23 cellular contexts compared by ENCODE assay signal in genomic region chr12:57221169-57221917, GRCh38. TPM values are rescaled to one million over a fixed set of nuclear protein-coding genes. Genes with fewer than 3 reads are reported as not detected.
DNase-seq lines count a peak whose midpoint lies in the region; ATAC-seq and TF ChIP-seq lines count a peak whose summit lies in the region.
"Had no signal": no experiment of that assay in that cellular context is flagged by ENCODE, and none has a peak within 500 bp of the region (broad histone marks: within the 10 kb centered on the region; RNA-seq: fewer than 3 reads in every experiment).

No MANE protein-coding gene starts in this region.

- H3K27ac Mint-ChIP-seq in activated CD4-positive, alpha-beta T cell treated with anti-CD3 and anti-CD28 coated beads, Interleukin-2, amount 10 ng/mL, durations not matched to agents 24 days and 14 days, result no peak overlapping the region
- H3K27ac Mint-ChIP-seq in glutamatergic neuron (ENCODE audit: unreplicated experiment) (peak overlapping the region; percentile 18), neural crest cell (ENCODE audit: unreplicated experiment) (no peak overlapping the region)
- peak overlapping the region in 2 of 9 donors; percentile 33 to 51 for H3K27ac Mint-ChIP-seq in naive thymus-derived CD4-positive, alpha-beta T cell

- H3K79me2 ChIP-seq in OCI-LY1 (ENCODE audit: insufficient read depth, low read length), result no peaks in the 10 kb centered on the region

- H3K9ac ChIP-seq in OCI-LY1 (ENCODE audit: low read length), result no peak overlapping the region

- intact Hi-C loops in activated CD4-positive, alpha-beta T cell treated with anti-CD3 and anti-CD28 coated beads, Interleukin-2, amount 10 ng/mL, durations not matched to agents 24 days and 14 days (cut with micrococcal nuclease), result no loop called here
- intact Hi-C loops in naive thymus-derived CD4-positive, alpha-beta T cell (cut with micrococcal nuclease), result no loop called here

- CTCF ChIA-PET in naive thymus-derived CD4-positive, alpha-beta T cell (lab: Charles Lee), result interaction anchor here (11.7 kb wide), 1 partner anchor 20 kb away, joined by 148 read pairs; a partner anchor contains a TSS

- no peak overlapping the region for H3K4me3 Mint-ChIP-seq in activated CD4-positive, alpha-beta T cell treated with anti-CD3 and anti-CD28 coated beads, Interleukin-2, amount 10 ng/mL, durations not matched to agents 24 days and 14 days
- peak overlapping the region; percentile 81 for H3K4me3 Mint-ChIP-seq in glutamatergic neuron (ENCODE audit: unreplicated experiment)
- peak overlapping the region; percentile 5 for H3K4me3 Mint-ChIP-seq in neural crest cell
- H3K4me3 Mint-ChIP-seq in naive thymus-derived CD4-positive, alpha-beta T cell, result peak overlapping the region in 4 of 10 donors; percentile 17 to 74 (median 36)

- no peak for TF ChIP-seq CTCF in OCI-LY1 (IDR thresholded peaks at IDR 0.05; ENCODE audit: low read length)
- TF ChIP-seq CTCF in glutamatergic neuron (IDR thresholded peaks at IDR 0.05; ENCODE audit: partially characterized antibody, unreplicated experiment), result no peak
- TF ChIP-seq CTCF in neural crest cell (conservative IDR thresholded peaks at IDR 0.05), result no peak

- no peak overlapping the region for H2AFZ ChIP-seq in OCI-LY1 (ENCODE audit: low read length)

- H3K4me2 ChIP-seq in OCI-LY1 (ENCODE audit: low read length), result peak overlapping the region; percentile 4; the same call in 1 of the 2 replicates

- H3K4me1 Mint-ChIP-seq in activated CD4-positive, alpha-beta T cell treated with anti-CD3 and anti-CD28 coated beads, Interleukin-2, amount 10 ng/mL, durations not matched to agents 24 days and 14 days, result peaks cover 39% of the 10 kb centered on the region
- H3K4me1 Mint-ChIP-seq in glutamatergic neuron (ENCODE audit: low read depth, unreplicated experiment) (peaks cover 44% of the 10 kb centered on the region), neural crest cell (peaks cover 45% of the 10 kb centered on the region)
- H3K4me1 Mint-ChIP-seq in naive thymus-derived CD4-positive, alpha-beta T cell, result peaks cover 16 to 62% (median 47%) of the 10 kb centered on the region in 7 donors

- DNase-seq in activated CD4-positive, alpha-beta T cell treated with anti-CD3 and anti-CD28 coated beads, Interleukin-2, amount 10 ng/mL, durations not matched to agents 24 days and 14 days, result peak; percentile 69
- no peak for DNase-seq in activated CD4-positive, alpha-beta T cell treated with anti-CD3 and anti-CD28 coated beads for 48 hours
- DNase-seq in glutamatergic neuron (no peak), neural crest cell (ENCODE audit: low read depth, low spot score) (no peak), activated T-cell treated with anti-CD3 and anti-CD28 coated beads for 4 hours (no peak), HuH-7 (ENCODE audit: low spot score) (no peak)
- DNase-seq in naive thymus-derived CD4-positive, alpha-beta T cell, result no peak
- DNase-seq: 8988T; activated CD4-positive, alpha-beta T cell treated with anti-CD3 and anti-CD28 coated beads for 1 hour; activated naive CD4-positive, alpha-beta T cell treated with Interleukin-2 at 50 U/mL for 16 hours; amygdala; EL; NCI-H2081 treated with DMSO at 0.1 percent for 48 hours; NCI-H345; NCI-H748 treated with DMSO at 0.1 percent for 48 hours; stimulated activated CD8-positive, alpha-beta memory T cell treated with anti-CD3 and anti-CD28 coated beads, Interleukin-4, amount 100 ng/mL, for 48 hours; stomach; thyroid gland had no signal

- H3K36me3 Mint-ChIP-seq in activated CD4-positive, alpha-beta T cell treated with anti-CD3 and anti-CD28 coated beads, Interleukin-2, amount 10 ng/mL, durations not matched to agents 24 days and 14 days (ENCODE audit: low read depth), result peaks cover 2% of the 10 kb centered on the region
- H3K36me3 Mint-ChIP-seq in glutamatergic neuron (ENCODE audit: unreplicated experiment) (no peaks in the 10 kb centered on the region), neural crest cell (ENCODE audit: low read depth) (no peaks in the 10 kb centered on the region)
- peaks cover 0 to under 1% (median 0%) of the 10 kb centered on the region in 5 donors for H3K36me3 Mint-ChIP-seq in naive thymus-derived CD4-positive, alpha-beta T cell

- H3K9me3 ChIP-seq in OCI-LY1 (ENCODE audit: low read length), result no peaks in the 10 kb centered on the region
- H3K9me3 ChIP-seq in naive thymus-derived CD4-positive, alpha-beta T cell (ENCODE audit: control insufficient read depth in 2 of 3, low read length in 3 of 3), result no peaks in the 10 kb centered on the region
- H3K9me3 ChIP-seq: breast epithelium, stomach, thyroid gland had no signal

- H3K4me1 ChIP-seq in OCI-LY1 (ENCODE audit: insufficient read depth, low read length, severe bottlenecking), result peaks cover 62% of the 10 kb centered on the region
- peaks cover 7 to 17% of the 10 kb centered on the region in 2 donors for H3K4me1 ChIP-seq in naive thymus-derived CD4-positive, alpha-beta T cell (ENCODE audit: control insufficient read depth in 2 of 2, insufficient read depth in 2 of 2, low read length in 2 of 2)

- no peaks in the 10 kb centered on the region for H3K9me3 Mint-ChIP-seq in activated CD4-positive, alpha-beta T cell treated with anti-CD3 and anti-CD28 coated beads, Interleukin-2, amount 10 ng/mL, durations not matched to agents 24 days and 14 days
- peaks cover 22% of the 10 kb centered on the region for H3K9me3 Mint-ChIP-seq in glutamatergic neuron (ENCODE audit: unreplicated experiment)
- no peaks in the 10 kb centered on the region for H3K9me3 Mint-ChIP-seq in neural crest cell
- peaks cover 0 to 5% (median 0%) of the 10 kb centered on the region in 11 donors for H3K9me3 Mint-ChIP-seq in naive thymus-derived CD4-positive, alpha-beta T cell

- peaks cover 78% of the 10 kb centered on the region for H3K27me3 Mint-ChIP-seq in activated CD4-positive, alpha-beta T cell treated with anti-CD3 and anti-CD28 coated beads, Interleukin-2, amount 10 ng/mL, durations not matched to agents 24 days and 14 days
- peaks cover 42% of the 10 kb centered on the region for H3K27me3 Mint-ChIP-seq in glutamatergic neuron (ENCODE audit: unreplicated experiment)
- peaks cover 91% of the 10 kb centered on the region for H3K27me3 Mint-ChIP-seq in neural crest cell (ENCODE audit: low read depth)
- H3K27me3 Mint-ChIP-seq in naive thymus-derived CD4-positive, alpha-beta T cell, result peaks cover 76 to 86% (median 83%) of the 10 kb centered on the region in 5 donors

- peaks cover 7% of the 10 kb centered on the region; the same call in 1 of the 2 replicates for H3F3A ChIP-seq in OCI-LY1 (ENCODE audit: insufficient read depth, low read length)

- H3K4me3 ChIP-seq in OCI-LY1 (ENCODE audit: low read depth, low read length, poor library complexity, severe bottlenecking), result no peak overlapping the region
- no peak overlapping the region for H3K4me3 ChIP-seq in naive thymus-derived CD4-positive, alpha-beta T cell (ENCODE audit: low read length)
- H3K4me3 ChIP-seq: breast epithelium, stomach, thyroid gland had no signal

- H3K27me3 ChIP-seq in OCI-LY1 (ENCODE audit: insufficient read depth, low read length), result peaks cover 4% of the 10 kb centered on the region; the same call in 1 of the 2 replicates
- H3K27me3 ChIP-seq in naive thymus-derived CD4-positive, alpha-beta T cell (ENCODE audit: control insufficient read depth in 2 of 2, insufficient read depth in 2 of 2, low read length in 2 of 2), result peaks cover 22 to 77% of the 10 kb centered on the region in 2 donors

- H3K36me3 ChIP-seq in OCI-LY1 (ENCODE audit: insufficient read depth, low read length), result no peaks in the 10 kb centered on the region; the same call in 1 of the 2 replicates
- H3K36me3 ChIP-seq in naive thymus-derived CD4-positive, alpha-beta T cell (ENCODE audit: control insufficient read depth in 2 of 3, insufficient read depth in 3 of 3, low read length in 3 of 3), result no peaks in the 10 kb centered on the region
- H3K36me3 ChIP-seq: breast epithelium, stomach, thyroid gland had no signal

- no peaks in the 10 kb centered on the region for H4K20me1 ChIP-seq in OCI-LY1 (ENCODE audit: insufficient read depth, low read length)

- POLR2A ChIA-PET in naive thymus-derived CD4-positive, alpha-beta T cell (lab: Charles Lee), result interaction anchor here (0.6 kb wide), 1 partner anchor 270 kb away, joined by 4 read pairs; no protein-coding TSS in a partner anchor

- H3K9me2 ChIP-seq in OCI-LY1 (ENCODE audit: low read depth, low read length), result no peaks in the 10 kb centered on the region

- no peak for ATAC-seq in naive thymus-derived CD4-positive, alpha-beta T cell

- H3K27ac ChIP-seq in OCI-LY1 (ENCODE audit: low read depth, low read length, poor library complexity, severe bottlenecking), result no peak overlapping the region
- H3K27ac ChIP-seq in naive thymus-derived CD4-positive, alpha-beta T cell (ENCODE audit: low read depth, low read length), result no peak overlapping the region
- H3K27ac ChIP-seq: breast epithelium, epithelial cell of prostate, RWPE1, stomach, thyroid gland had no signal

RNA-seq across cellular contexts. Expression of gene NXPH4, which starts 4.7 kb away (rescaled TPM):
- total RNA-seq in activated CD4-positive, alpha-beta T cell treated with anti-CD3 and anti-CD28 coated beads, Interleukin-2, amount 10 ng/mL, durations not matched to agents 24 days and 14 days, result 0.47 and 0.73 TPM in 2 replicates
- total RNA-seq in glutamatergic neuron (ENCODE audit: unreplicated experiment) (10.5 TPM), neural crest cell (0.71 and 0.91 TPM in 2 replicates)
- under 1 TPM in 1 of 5 experiments, not detected in 4; 0.31 TPM for total RNA-seq in naive thymus-derived CD4-positive, alpha-beta T cell
- not detected for polyA plus RNA-seq in naive thymus-derived CD4-positive, alpha-beta T cell

RNA-seq across cellular contexts. Expression of gene SHMT2, which starts 8.2 kb away (rescaled TPM):
- total RNA-seq in activated CD4-positive, alpha-beta T cell treated with anti-CD3 and anti-CD28 coated beads, Interleukin-2, amount 10 ng/mL, durations not matched to agents 24 days and 14 days, result 297 and 310 TPM in 2 replicates
- total RNA-seq in glutamatergic neuron (ENCODE audit: unreplicated experiment), result 165 TPM
- 225 and 230 TPM in 2 replicates for total RNA-seq in neural crest cell
- 100 to 1,000 TPM in 1 of 5 experiments, 10 to 100 TPM in 4; 21.7 to 175 (median 36.1) TPM for total RNA-seq in naive thymus-derived CD4-positive, alpha-beta T cell
- polyA plus RNA-seq in naive thymus-derived CD4-positive, alpha-beta T cell, result 10 to 100 TPM; 29.7 to 40.4 TPM

RNA-seq across cellular contexts. Expression of gene STAC3, which starts 29.6 kb away (rescaled TPM):
- 4.9 and 5.5 TPM in 2 replicates for total RNA-seq in activated CD4-positive, alpha-beta T cell treated with anti-CD3 and anti-CD28 coated beads, Interleukin-2, amount 10 ng/mL, durations not matched to agents 24 days and 14 days
- total RNA-seq in glutamatergic neuron (ENCODE audit: unreplicated experiment) (12.1 TPM), neural crest cell (3.8 and 4.1 TPM in 2 replicates)
- 1 to 10 TPM; 2.5 to 7.3 (median 5.6) TPM for total RNA-seq in naive thymus-derived CD4-positive, alpha-beta T cell
- not detected for polyA plus RNA-seq in naive thymus-derived CD4-positive, alpha-beta T cell
- total RNA-seq: H4 had no signal
